1 cellular context compared by ENCODE assay signal in the genomic region with DNA sequence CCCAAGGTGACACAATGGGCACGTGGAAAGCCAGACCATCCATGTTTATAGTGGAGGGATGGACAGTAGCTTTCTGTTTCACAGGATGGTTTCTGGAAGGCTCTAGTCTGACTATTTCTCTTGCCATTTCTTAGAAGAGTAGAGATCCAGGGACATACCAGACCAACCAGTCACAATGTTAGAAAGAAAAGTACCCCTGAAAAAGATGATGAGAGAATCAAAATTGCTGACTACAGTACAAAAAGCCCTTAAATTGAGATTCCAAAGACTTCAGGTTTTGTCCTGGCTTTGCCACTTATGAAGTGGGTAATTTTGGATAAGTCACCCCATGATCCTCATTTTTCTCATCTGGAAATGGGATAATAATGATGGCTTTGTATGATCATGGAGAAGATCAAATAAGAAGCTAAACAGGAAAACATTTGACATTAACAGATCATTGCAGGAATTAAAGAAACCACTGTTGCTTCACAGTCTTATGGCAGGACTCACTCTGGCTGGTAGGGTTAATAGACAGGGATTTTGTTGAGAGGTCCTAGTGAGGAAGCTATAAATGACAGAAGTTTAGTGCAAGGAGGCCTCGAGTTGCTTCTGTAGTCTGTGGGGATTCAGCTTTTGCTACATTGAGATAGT.
TF ChIP-seq lines count a peak whose summit lies in the region.

No MANE protein-coding gene starts in this region.

TF ChIP-seq in A549, 52 proteins besides CTCF, POLR2A, EP300 and RAD21 (continued from another document):
- TF ChIP-seq, protein P1, sequence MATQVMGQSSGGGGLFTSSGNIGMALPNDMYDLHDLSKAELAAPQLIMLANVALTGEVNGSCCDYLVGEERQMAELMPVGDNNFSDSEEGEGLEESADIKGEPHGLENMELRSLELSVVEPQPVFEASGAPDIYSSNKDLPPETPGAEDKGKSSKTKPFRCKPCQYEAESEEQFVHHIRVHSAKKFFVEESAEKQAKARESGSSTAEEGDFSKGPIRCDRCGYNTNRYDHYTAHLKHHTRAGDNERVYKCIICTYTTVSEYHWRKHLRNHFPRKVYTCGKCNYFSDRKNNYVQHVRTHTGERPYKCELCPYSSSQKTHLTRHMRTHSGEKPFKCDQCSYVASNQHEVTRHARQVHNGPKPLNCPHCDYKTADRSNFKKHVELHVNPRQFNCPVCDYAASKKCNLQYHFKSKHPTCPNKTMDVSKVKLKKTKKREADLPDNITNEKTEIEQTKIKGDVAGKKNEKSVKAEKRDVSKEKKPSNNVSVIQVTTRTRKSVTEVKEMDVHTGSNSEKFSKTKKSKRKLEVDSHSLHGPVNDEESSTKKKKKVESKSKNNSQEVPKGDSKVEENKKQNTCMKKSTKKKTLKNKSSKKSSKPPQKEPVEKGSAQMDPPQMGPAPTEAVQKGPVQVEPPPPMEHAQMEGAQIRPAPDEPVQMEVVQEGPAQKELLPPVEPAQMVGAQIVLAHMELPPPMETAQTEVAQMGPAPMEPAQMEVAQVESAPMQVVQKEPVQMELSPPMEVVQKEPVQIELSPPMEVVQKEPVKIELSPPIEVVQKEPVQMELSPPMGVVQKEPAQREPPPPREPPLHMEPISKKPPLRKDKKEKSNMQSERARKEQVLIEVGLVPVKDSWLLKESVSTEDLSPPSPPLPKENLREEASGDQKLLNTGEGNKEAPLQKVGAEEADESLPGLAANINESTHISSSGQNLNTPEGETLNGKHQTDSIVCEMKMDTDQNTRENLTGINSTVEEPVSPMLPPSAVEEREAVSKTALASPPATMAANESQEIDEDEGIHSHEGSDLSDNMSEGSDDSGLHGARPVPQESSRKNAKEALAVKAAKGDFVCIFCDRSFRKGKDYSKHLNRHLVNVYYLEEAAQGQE (IDR thresholded peaks at IDR 0.05): no peak
- TF ChIP-seq POLR2AphosphoS2 (conservative IDR thresholded peaks at IDR 0.05; ENCODE audit: low read length): no peak
